ENCODE assay signal across 23 cellular contexts in genomic region chr3:138732465-138732864, GRCh38.
"Had no signal": no experiment of that assay in that cellular context is flagged by ENCODE, and none has a peak within 500 bp of the region (broad histone marks: within the 10 kb centered on the region; RNA-seq: fewer than 3 reads in every experiment).

No MANE protein-coding gene starts in this region.

- H3K4me3 Mint-ChIP-seq: activated naive CD4-positive, alpha-beta T cell treated with anti-CD3 and anti-CD28 coated beads for 36 hours; activated naive CD8-positive, alpha-beta T cell treated with anti-CD3 and anti-CD28 coated beads, Interleukin-2, amount 10 ng/mL, durations not matched to agents 7 days and 5 days; activated T-cell treated with anti-CD3 and anti-CD28 coated beads, Interleukin-2, amount 50 U/mL, for 4 hours; naive thymus-derived CD4-positive, alpha-beta T cell; stimulated activated effector memory CD8-positive, alpha-beta T cell treated with anti-CD3 and anti-CD28 coated beads, Interleukin-12 subunit alpha, Interleukin-12 subunit beta, amount 100 ng/mL, for 72 hours; stimulated activated naive CD8-positive, alpha-beta T cell treated with anti-CD3 and anti-CD28 coated beads, Interleukin-15, amount 100 ng/mL, for 72 hours had no signal

- H3K9me3 Mint-ChIP-seq: activated naive CD4-positive, alpha-beta T cell treated with anti-CD3 and anti-CD28 coated beads for 36 hours; activated naive CD8-positive, alpha-beta T cell treated with anti-CD3 and anti-CD28 coated beads, Interleukin-2, amount 10 ng/mL, durations not matched to agents 7 days and 5 days; activated T-cell treated with anti-CD3 and anti-CD28 coated beads, Interleukin-2, amount 50 U/mL, for 4 hours; naive thymus-derived CD4-positive, alpha-beta T cell; stimulated activated effector memory CD8-positive, alpha-beta T cell treated with anti-CD3 and anti-CD28 coated beads, Interleukin-12 subunit alpha, Interleukin-12 subunit beta, amount 100 ng/mL, for 72 hours; stimulated activated naive CD8-positive, alpha-beta T cell treated with anti-CD3 and anti-CD28 coated beads, Interleukin-15, amount 100 ng/mL, for 72 hours had no signal

- H3K9me3 ChIP-seq: heart right ventricle, tibial artery had no signal

- H3K4me1 Mint-ChIP-seq: stimulated activated effector memory CD8-positive, alpha-beta T cell treated with anti-CD3 and anti-CD28 coated beads, Interleukin-12 subunit alpha, Interleukin-12 subunit beta, amount 100 ng/mL, for 72 hours; stimulated activated naive CD8-positive, alpha-beta T cell treated with anti-CD3 and anti-CD28 coated beads, Interleukin-15, amount 100 ng/mL, for 72 hours had no signal

- DNase-seq: activated CD4-positive, alpha-beta T cell treated with anti-CD3 and anti-CD28 coated beads for 4 hours; activated CD4-positive, alpha-beta T cell treated with anti-CD3 and anti-CD28 coated beads, Interleukin-2, amount 50 U/mL, for 48 hours; activated CD4-positive, CD25-positive, alpha-beta regulatory T cell; activated CD8-positive, alpha-beta memory T cell treated with anti-CD3 and anti-CD28 coated beads, Interleukin-2, amount 50 U/mL, for 48 hours; activated effector memory CD4-positive, alpha-beta T cell treated with Interleukin-2 at 50 U/mL for 16 hours; activated naive CD4-positive, alpha-beta T cell treated with anti-CD3 and anti-CD28 coated beads for 36 hours; activated naive CD8-positive, alpha-beta T cell treated with anti-CD3 and anti-CD28 coated beads, Interleukin-2, amount 10 ng/mL, durations not matched to agents 7 days and 5 days; activated T-cell treated with anti-CD3 and anti-CD28 coated beads, Interleukin-2, amount 50 U/mL, for 4 hours; amygdala; cerebellar nuclear complex; heart right ventricle; kidney; naive thymus-derived CD4-positive, alpha-beta T cell; small intestine; stimulated activated CD4-positive, alpha-beta T cell treated with anti-CD3 and anti-CD28 coated beads, Interleukin-2, amount 100 ng/mL, for 24 hours; stimulated activated naive CD8-positive, alpha-beta T cell treated with anti-CD3 and anti-CD28 coated beads, Interleukin-15, amount 100 ng/mL, for 72 hours; T1000; tibial artery had no signal

- H3K27me3 ChIP-seq: heart right ventricle, tibial artery had no signal

- H3K27ac ChIP-seq: coronary artery, epithelial cell of prostate, heart right ventricle, tibial artery had no signal

- H3K4me1 ChIP-seq: heart right ventricle, tibial artery had no signal

- H3K27me3 Mint-ChIP-seq: activated naive CD8-positive, alpha-beta T cell treated with anti-CD3 and anti-CD28 coated beads, Interleukin-2, amount 10 ng/mL, durations not matched to agents 7 days and 5 days; naive thymus-derived CD4-positive, alpha-beta T cell; stimulated activated naive CD8-positive, alpha-beta T cell treated with anti-CD3 and anti-CD28 coated beads, Interleukin-15, amount 100 ng/mL, for 72 hours had no signal

- ATAC-seq: activated T-cell treated with anti-CD3 and anti-CD28 coated beads, Interleukin-2, amount 50 U/mL, for 4 hours; heart right ventricle; naive thymus-derived CD4-positive, alpha-beta T cell; sciatic nerve; stimulated activated effector memory CD8-positive, alpha-beta T cell treated with anti-CD3 and anti-CD28 coated beads, Interleukin-12 subunit alpha, Interleukin-12 subunit beta, amount 100 ng/mL, for 72 hours; stimulated activated naive CD8-positive, alpha-beta T cell treated with anti-CD3 and anti-CD28 coated beads, Interleukin-15, amount 100 ng/mL, for 72 hours had no signal

- H3K4me3 ChIP-seq: coronary artery, heart right ventricle, lung, tibial artery had no signal

- H3K27ac Mint-ChIP-seq: activated naive CD4-positive, alpha-beta T cell treated with anti-CD3 and anti-CD28 coated beads for 36 hours; activated naive CD8-positive, alpha-beta T cell treated with anti-CD3 and anti-CD28 coated beads, Interleukin-2, amount 10 ng/mL, durations not matched to agents 7 days and 5 days; stimulated activated effector memory CD8-positive, alpha-beta T cell treated with anti-CD3 and anti-CD28 coated beads, Interleukin-12 subunit alpha, Interleukin-12 subunit beta, amount 100 ng/mL, for 72 hours; stimulated activated naive CD8-positive, alpha-beta T cell treated with anti-CD3 and anti-CD28 coated beads, Interleukin-15, amount 100 ng/mL, for 72 hours had no signal
